ENCODE assay signal across 8 cellular contexts in genomic region chr17:17849863-17850373, GRCh38. TPM values are rescaled to one million over a fixed set of nuclear protein-coding genes. Genes with fewer than 3 reads are reported as not detected.
A peak's percentile ranks its signal among the peaks of the same experiment; 100 is the strongest.
DNase-seq lines count a peak whose midpoint lies in the region; ATAC-seq, FAIRE-seq and TF ChIP-seq lines count a peak whose summit lies in the region.

No MANE protein-coding gene starts in this region.

- H3K79me2 ChIP-seq in HCT116 (ENCODE audit: insufficient read depth, low read length) (no peaks in the 10 kb centered on the region), K562 (ENCODE audit: control insufficient read depth, insufficient read depth, low read length) (no peaks in the 10 kb centered on the region)

- no peaks in the 10 kb centered on the region for H3K27me3 Mint-ChIP-seq in stimulated activated memory B cell treated with anti-CD40 and anti-IgM and Interleukin-4, amounts not matched to agents 10 μg/mL and 1 μg/mL and 100 μg/mL, for 72 hours

- H3K9me2 ChIP-seq in HCT116 (ENCODE audit: insufficient read depth) = no peaks in the 10 kb centered on the region

- intact Hi-C loops in HCT116 (cut with micrococcal nuclease) (no loop called here), K562 (cut with micrococcal nuclease) (loop anchor here (2.0 kb wide), 1 partner anchor 13 kb away; the partner anchor contains the start of gene SREBF1), left lung (cut with DNase I) (no loop called here)

- FAIRE-seq in K562 (lab: Jason Lieb, UNC) = peak; percentile 98

- no peaks in the 10 kb centered on the region for H3K9me3 Mint-ChIP-seq in stimulated activated memory B cell treated with anti-CD40 and anti-IgM and Interleukin-4, amounts not matched to agents 10 μg/mL and 1 μg/mL and 100 μg/mL, for 72 hours

- CTCF ChIA-PET in HCT116 (lab: Charles Lee) = interaction anchor here (0.7 to 1.0 kb wide), 4 partner anchors 10 to 75 kb away, joined by 3 to 4 read pairs (median 3); no protein-coding TSS in a partner anchor
- CTCF ChIA-PET in K562 (lab: Yijun Ruan, JAX; ENCODE audit: low intra/inter-chr PET ratio) = no interaction called here

- H3K4me1 ChIP-seq in BLaER1 treated with 17β-estradiol and CSF1 and Interleukin-3, amounts not matched to agents 10 nM and 100 nM = peaks cover 69 to 89% (median 79%) of the 10 kb centered on the region in 10 experiments
- peaks cover 36 to 50% of the 10 kb centered on the region in 2 experiments for H3K4me1 ChIP-seq in HCT116 (ENCODE audit: control insufficient read depth in 1 of 2, insufficient read depth in 2 of 2, low read length in 2 of 2)
- H3K4me1 ChIP-seq in K562 (replicated peaks in 1 of 2; ENCODE audit: control insufficient read depth in 2 of 2, insufficient read depth in 2 of 2, low read length in 2 of 2) = peaks cover 40 to 67% of the 10 kb centered on the region in 2 experiments
- H3K4me1 ChIP-seq in left lung = peaks cover 26 to 46% of the 10 kb centered on the region in 2 donors

- TF ChIP-seq EP300 in K562 (IDR thresholded peaks at IDR 0.05; ENCODE audit: low read length) = peak; percentile 56

- ATAC-seq in HCT116 (peak; percentile 82), K562 (peak; percentile 95), left lung (peak; percentile 63)
- ATAC-seq in stimulated activated memory B cell treated with anti-CD40 and anti-IgM and Interleukin-4, amounts not matched to agents 10 μg/mL and 1 μg/mL and 100 μg/mL, for 72 hours = peak; percentile 57

- H4K20me1 ChIP-seq in BLaER1 treated with 17β-estradiol and CSF1 and Interleukin-3, amounts not matched to agents 10 nM and 100 nM = no peaks in the 10 kb centered on the region
- H4K20me1 ChIP-seq in HCT116 (ENCODE audit: insufficient read depth) (no peaks in the 10 kb centered on the region), K562 (replicated peaks; ENCODE audit: control insufficient read depth, insufficient read depth, low read length) (no peaks in the 10 kb centered on the region)

- RAD21 ChIA-PET in HCT116 (lab: Charles Lee; ENCODE audit: low non-redundant PET in 1 of 2, low total read pairs in 2 of 2, uncharacterized antibody in 2 of 2, unreplicated experiment in 2 of 2) = interaction anchor here in 1 of 2 experiments (0.6 kb wide), 1 partner anchor 186 kb away, joined by 3 read pairs; no protein-coding TSS in a partner anchor

- H3K27ac Mint-ChIP-seq in stimulated activated memory B cell treated with anti-CD40 and anti-IgM and Interleukin-4, amounts not matched to agents 10 μg/mL and 1 μg/mL and 100 μg/mL, for 72 hours = peak overlapping the region; percentile 71

- no peaks in the 10 kb centered on the region for H3K9me1 ChIP-seq in K562 (ENCODE audit: control insufficient read depth, insufficient read depth, low read length)

- H2AFZ ChIP-seq in HCT116 (ENCODE audit: low read depth, low read length, poor library complexity, severe bottlenecking) (no peak overlapping the region), K562 (ENCODE audit: low read depth, low read length) (peak overlapping the region; percentile 84)

- no peaks in the 10 kb centered on the region for H3K9me3 ChIP-seq in BLaER1 treated with 17β-estradiol and CSF1 and Interleukin-3, amounts not matched to agents 10 nM and 100 nM (replicated peaks in 1 of 11)
- H3K9me3 ChIP-seq in HCT116 (ENCODE audit: control insufficient read depth in 1 of 2, insufficient read depth in 1 of 2, low read depth in 1 of 2, low read length in 2 of 2) (no peaks in the 10 kb centered on the region), K562 (replicated peaks; ENCODE audit: control insufficient read depth, insufficient read depth, low read depth, low read length) (no peaks in the 10 kb centered on the region), left lung (no peaks in the 10 kb centered on the region)

- H3K9ac ChIP-seq in BLaER1 treated with 17β-estradiol and CSF1 and Interleukin-3, amounts not matched to agents 10 nM and 100 nM = peak overlapping the region; percentile 23 to 78 (median 63); a peak in 21 of 22 replicates
- peak overlapping the region; percentile 51 for H3K9ac ChIP-seq in HCT116 (ENCODE audit: low read length)
- H3K9ac ChIP-seq in K562 (ENCODE audit: insufficient read depth in 1 of 2, low read depth in 2 of 2, low read length in 2 of 2) = peak overlapping the region; percentile 64 to 76; a peak in 3 of 4 replicates

- WGBS in K562 (ENCODE audit: insufficient coverage, low coverage, missing lambda C conversion rate) = 0% methylated on average over 2 of the region's 2 CpGs

- no peaks in the 10 kb centered on the region for H3K27me3 ChIP-seq in BLaER1 treated with 17β-estradiol and CSF1 and Interleukin-3, amounts not matched to agents 10 nM and 100 nM
- H3K27me3 ChIP-seq in HCT116 (ENCODE audit: insufficient read depth, low read length) = no peaks in the 10 kb centered on the region
- no peaks in the 10 kb centered on the region for H3K27me3 ChIP-seq in K562 (ENCODE audit: control insufficient read depth in 2 of 2, insufficient read depth in 2 of 2, low read length in 2 of 2)
- no peaks in the 10 kb centered on the region for H3K27me3 ChIP-seq in left lung

- 0 out of 20 replicates have a peak overlapping the region, but pooled peaks of 1 of the 10 experiments have one; percentile 5 for H3K4me3 ChIP-seq in BLaER1 treated with 17β-estradiol and CSF1 and Interleukin-3, amounts not matched to agents 10 nM and 100 nM
- H3K4me3 ChIP-seq in HCT116 (replicated peaks in 1 of 2; ENCODE audit: low read depth in 1 of 2, low read length in 2 of 2) = no peak overlapping the region
- no peak overlapping the region for H3K4me3 ChIP-seq in K562
- no peak overlapping the region for H3K4me3 ChIP-seq in left lung

- POLR2A ChIA-PET in HCT116 (lab: Charles Lee) (interaction anchor here (1.7 to 3.3 kb wide), 3 partner anchors 9 to 14 kb away, joined by 11 to 17 read pairs (median 12); partner anchors contain the start of gene SREBF1), K562 (lab: Yijun Ruan, JAX) (interaction anchor here (0.7 to 5.7 kb wide), 4 partner anchors 9 to 173 kb away, joined by 3 to 39 read pairs (median 9); partner anchors contain the start of gene SREBF1)

- no peaks in the 10 kb centered on the region for H3K36me3 Mint-ChIP-seq in stimulated activated memory B cell treated with anti-CD40 and anti-IgM and Interleukin-4, amounts not matched to agents 10 μg/mL and 1 μg/mL and 100 μg/mL, for 72 hours

- H3K36me3 ChIP-seq in BLaER1 treated with 17β-estradiol and CSF1 and Interleukin-3, amounts not matched to agents 10 nM and 100 nM = peaks cover 0 to 12% (median 0%) of the 10 kb centered on the region in 11 experiments; a peak in 1 of 22 replicates
- no peaks in the 10 kb centered on the region for H3K36me3 ChIP-seq in HCT116 (ENCODE audit: control insufficient read depth in 1 of 2, insufficient read depth in 2 of 2, low read length in 2 of 2)
- H3K36me3 ChIP-seq in K562 (ENCODE audit: control insufficient read depth, insufficient read depth, low read length) = no peaks in the 10 kb centered on the region
- peaks cover 0 to 13% of the 10 kb centered on the region in 2 donors for H3K36me3 ChIP-seq in left lung

- TF ChIP-seq POLR2A in HCT116 (IDR thresholded peaks at IDR 0.05; ENCODE audit: borderline replicate concordance, extremely low read depth, insufficient read depth, insufficient read length) (no peak), K562 (conservative IDR thresholded peaks at IDR 0.05) (peak; percentile 60; the same call in 1 of the 2 replicates)

- H3K27ac ChIP-seq in BLaER1 treated with 17β-estradiol and CSF1 and Interleukin-3, amounts not matched to agents 10 nM and 100 nM = peak overlapping the region; percentile 52 to 92 (median 83); a peak in 21 of 22 replicates
- H3K27ac ChIP-seq in HCT116 (ENCODE audit: low read depth, low read length) (peak overlapping the region; percentile 80), K562 (ENCODE audit: extremely low read depth, low read depth, low read length) (peak overlapping the region; percentile 94), left lung (peak overlapping the region; percentile 83 to 84)

- peaks cover 31% of the 10 kb centered on the region for H3K4me1 Mint-ChIP-seq in stimulated activated memory B cell treated with anti-CD40 and anti-IgM and Interleukin-4, amounts not matched to agents 10 μg/mL and 1 μg/mL and 100 μg/mL, for 72 hours

- peak overlapping the region; percentile 76 to 95 (median 90) for H3K4me2 ChIP-seq in BLaER1 treated with 17β-estradiol and CSF1 and Interleukin-3, amounts not matched to agents 10 nM and 100 nM
- H3K4me2 ChIP-seq in HCT116 (ENCODE audit: low read length) (peak overlapping the region; percentile 58), K562 (ENCODE audit: insufficient read depth, low read length) (peak overlapping the region; percentile 44; the same call in 1 of the 2 replicates)

- in situ Hi-C loops in K562 (cut with MboI) = no loop called here

- TF ChIP-seq RAD21 in HCT116 (IDR thresholded peaks at IDR 0.05; ENCODE audit: low read depth) (no peak), K562 (CRISPR knock-in tag; conservative IDR thresholded peaks at IDR 0.05 in 1 of 2, IDR thresholded peaks at IDR 0.05 in 1 of 2) (peak in 1 of 2 experiments; percentile 28; a peak in 1 of 4 replicates)

- BruUV-seq in HCT116 (replicated peaks; lab: Mats Ljungman, UMichigan) = no TSS peak
- no TSS peak for BruUV-seq in K562 (replicated peaks; lab: Mats Ljungman, UMichigan)

- DNase-seq in HCT116 (ENCODE audit: low read depth, low spot score) (no peak), T-helper 22 cell (ENCODE audit: low read depth) (peak; percentile 38), K562 (ENCODE audit: extremely low read depth in 1 of 4, low spot score in 3 of 4) (peak; percentile 70 to 92 (median 77)), left lung (peak; percentile 28 to 70), NCI-H526 (lab: John Stamatoyannopoulos, UW) (no peak), NCI-H446 (lab: John Stamatoyannopoulos, UW) (no peak)

- peak in 2 of 3 experiments; percentile 25 to 37; a peak in 2 of 6 replicates for TF ChIP-seq CTCF in HCT116 (IDR thresholded peaks at IDR 0.05 in 2 of 3, conservative IDR thresholded peaks at IDR 0.05 in 1 of 3; ENCODE audit: borderline replicate concordance in 1 of 3, insufficient read depth in 1 of 3, low read depth in 2 of 3, low read length in 2 of 3)
- TF ChIP-seq CTCF in K562 (IDR thresholded peaks at IDR 0.05 in 2 of 3, conservative IDR thresholded peaks at IDR 0.05 in 1 of 3; ENCODE audit: insufficient read depth in 2 of 3, low read depth in 1 of 3, low read length in 3 of 3) = peak; percentile 13 to 53 (median 29); a peak in 3 of 6 replicates
- peak in 1 of 2 donors; percentile 39 for TF ChIP-seq CTCF in left lung (IDR thresholded peaks at IDR 0.05)

- H3K4me3 Mint-ChIP-seq in stimulated activated memory B cell treated with anti-CD40 and anti-IgM and Interleukin-4, amounts not matched to agents 10 μg/mL and 1 μg/mL and 100 μg/mL, for 72 hours = no peak overlapping the region

RNA-seq across cellular contexts. Expression of gene SREBF1, which starts 13.1 kb away (rescaled TPM):
- 298 TPM for total RNA-seq in HCT116 (2021; ENCODE audit: unreplicated experiment)
- 252 and 301 TPM in 2 replicates for polyA plus RNA-seq in HCT116 (2012)
- 392 and 1,233 TPM in 2 replicates for total RNA-seq in K562 (2011; cell fraction: chromatin; rRNA removed; ENCODE audit: low replicate concordance)
- 729 and 820 TPM in 2 replicates for total RNA-seq in K562 (2011; cell fraction: nucleolus; rRNA removed)
- total RNA-seq in K562 (2011; cell fraction: nucleoplasm; rRNA removed) = 484 and 520 TPM in 2 replicates
- 69.4 and 80.7 TPM in 2 replicates for total RNA-seq in K562 (2014; rRNA removed)
- 28.6 and 31.2 TPM in 2 replicates for total RNA-seq in K562 (2014; rRNA removed; fragmentation: Illumina TruSeq; extraction: Trizol)
- total RNA-seq in K562 (2015; rRNA removed; fragmentation: Illumina TruSeq; extraction: Trizol) = 69.5 and 69.7 TPM in 2 replicates
- 134 and 169 TPM in 2 replicates for total RNA-seq in K562 (2021)
- polyA plus RNA-seq in K562 (2011; rRNA removed) = 35.6 and 140 TPM in 2 replicates
- 54.3 and 84.0 TPM in 2 replicates for polyA plus RNA-seq in K562 (2011; cell fraction: cytosol; rRNA removed)
- 590 and 682 TPM in 2 replicates for polyA plus RNA-seq in K562 (2011; cell fraction: nucleus; rRNA removed)
- polyA plus RNA-seq in K562 (2012) = 162 and 169 TPM in 2 replicates
- 98.4 and 117 TPM in 2 replicates for polyA plus RNA-seq in K562 (2014; fragmentation: Illumina TruSeq; extraction: Trizol)
- 1 to 10 TPM; 1.6 to 1.7 TPM for polyA plus RNA-seq in K562 (2014; fragmentation: Nextera tagmentation; extraction: Ambion mirVana)
- polyA plus RNA-seq in K562 (2014; rRNA removed) = 90.3 and 91.1 TPM in 2 replicates
- 33.6 and 42.1 TPM in 2 replicates for polyA minus RNA-seq in K562 (2011; rRNA and poly(A)+ RNA removed)
- polyA minus RNA-seq in K562 (2011; cell fraction: cytosol; rRNA and poly(A)+ RNA removed) = 133 and 177 TPM in 2 replicates
- polyA minus RNA-seq in K562 (2011; cell fraction: nucleus; rRNA and poly(A)+ RNA removed) = 150 and 229 TPM in 2 replicates
- 100 to 1,000 TPM; 112 to 122 TPM for total RNA-seq in left lung

Comparison
In these comparisons a context has a peak if more than half of its experiments do, and no peak if none do; other contexts are left out.
1. DNase-seq: peak in T-helper 22 cell (single experiment), K562 (4 of 4) and left lung (2 of 2); none in HCT116 (single experiment), NCI-H526 (0 of 2) and NCI-H446 (0 of 2).
2. Peak in every context shown above with its lines, with median percentiles within 50 percentile points of each other: H3K27ac ChIP-seq, H3K4me2 ChIP-seq, H3K9ac ChIP-seq and ATAC-seq.